ENCODE assay signal across 1 cellular context in the genomic region with DNA sequence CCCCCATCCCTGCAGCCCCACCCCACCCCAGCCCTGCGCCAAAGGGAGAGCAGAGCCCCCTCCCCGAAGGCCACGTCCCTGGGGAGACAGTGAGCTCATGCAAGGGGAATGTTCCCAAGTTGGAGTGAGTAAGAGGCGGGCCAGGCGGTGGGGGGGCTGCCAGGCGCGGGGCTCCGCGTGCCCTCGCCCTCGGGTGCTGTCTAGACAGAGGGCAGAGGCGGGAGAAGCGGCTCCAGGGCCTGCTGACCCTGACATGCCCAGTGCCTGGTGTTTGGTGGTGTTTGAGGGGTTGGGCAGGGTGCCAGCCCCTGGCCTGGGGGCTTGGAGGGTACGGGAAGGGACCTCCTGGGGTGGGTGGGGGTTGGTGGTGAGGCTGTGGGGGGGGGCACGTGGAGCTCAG.
TF ChIP-seq lines count a peak whose summit lies in the region.

No MANE protein-coding gene starts in this region.

TF ChIP-seq in HEK293, 187 proteins besides CTCF, POLR2A, EP300 and RAD21 (continued from another document):
- TF ChIP-seq ZNF114 (tag by site-specific recombination; IDR thresholded peaks at IDR 0.05) (no peak), ZNF792 (tag by site-specific recombination; IDR thresholded peaks at IDR 0.05) (no peak), KLF10 (tag by site-specific recombination; IDR thresholded peaks at IDR 0.05) (no peak), ZNF677 (tag by site-specific recombination; IDR thresholded peaks at IDR 0.05) (no peak), ZNF654 (tag by site-specific recombination; IDR thresholded peaks at IDR 0.05; ENCODE audit: low read depth) (no peak), ZNF621 (tag by site-specific recombination; IDR thresholded peaks at IDR 0.05) (no peak), GLIS2 (tag by site-specific recombination; IDR thresholded peaks at IDR 0.05) (0 out of 2 replicates have a peak, but pooled peaks have one; percentile 13), ZNF24 (tag by site-specific recombination; IDR thresholded peaks at IDR 0.05) (no peak), ZNF843 (tag by site-specific recombination; IDR thresholded peaks at IDR 0.05) (no peak)
- TF ChIP-seq, protein P1, sequence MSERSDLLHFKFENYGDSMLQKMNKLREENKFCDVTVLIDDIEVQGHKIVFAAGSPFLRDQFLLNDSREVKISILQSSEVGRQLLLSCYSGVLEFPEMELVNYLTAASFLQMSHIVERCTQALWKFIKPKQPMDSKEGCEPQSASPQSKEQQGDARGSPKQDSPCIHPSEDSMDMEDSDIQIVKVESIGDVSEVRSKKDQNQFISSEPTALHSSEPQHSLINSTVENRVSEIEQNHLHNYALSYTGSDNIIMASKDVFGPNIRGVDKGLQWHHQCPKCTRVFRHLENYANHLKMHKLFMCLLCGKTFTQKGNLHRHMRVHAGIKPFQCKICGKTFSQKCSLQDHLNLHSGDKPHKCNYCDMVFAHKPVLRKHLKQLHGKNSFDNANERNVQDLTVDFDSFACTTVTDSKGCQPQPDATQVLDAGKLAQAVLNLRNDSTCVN (tag by site-specific recombination; optimal IDR thresholded peaks at IDR 0.05): peak; percentile 49
- TF ChIP-seq, protein P2, sequence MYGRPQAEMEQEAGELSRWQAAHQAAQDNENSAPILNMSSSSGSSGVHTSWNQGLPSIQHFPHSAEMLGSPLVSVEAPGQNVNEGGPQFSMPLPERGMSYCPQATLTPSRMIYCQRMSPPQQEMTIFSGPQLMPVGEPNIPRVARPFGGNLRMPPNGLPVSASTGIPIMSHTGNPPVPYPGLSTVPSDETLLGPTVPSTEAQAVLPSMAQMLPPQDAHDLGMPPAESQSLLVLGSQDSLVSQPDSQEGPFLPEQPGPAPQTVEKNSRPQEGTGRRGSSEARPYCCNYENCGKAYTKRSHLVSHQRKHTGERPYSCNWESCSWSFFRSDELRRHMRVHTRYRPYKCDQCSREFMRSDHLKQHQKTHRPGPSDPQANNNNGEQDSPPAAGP (tag by site-specific recombination; IDR thresholded peaks at IDR 0.05): peak; percentile 45; the same call in 1 of the 2 replicates
- TF ChIP-seq, protein P3, sequence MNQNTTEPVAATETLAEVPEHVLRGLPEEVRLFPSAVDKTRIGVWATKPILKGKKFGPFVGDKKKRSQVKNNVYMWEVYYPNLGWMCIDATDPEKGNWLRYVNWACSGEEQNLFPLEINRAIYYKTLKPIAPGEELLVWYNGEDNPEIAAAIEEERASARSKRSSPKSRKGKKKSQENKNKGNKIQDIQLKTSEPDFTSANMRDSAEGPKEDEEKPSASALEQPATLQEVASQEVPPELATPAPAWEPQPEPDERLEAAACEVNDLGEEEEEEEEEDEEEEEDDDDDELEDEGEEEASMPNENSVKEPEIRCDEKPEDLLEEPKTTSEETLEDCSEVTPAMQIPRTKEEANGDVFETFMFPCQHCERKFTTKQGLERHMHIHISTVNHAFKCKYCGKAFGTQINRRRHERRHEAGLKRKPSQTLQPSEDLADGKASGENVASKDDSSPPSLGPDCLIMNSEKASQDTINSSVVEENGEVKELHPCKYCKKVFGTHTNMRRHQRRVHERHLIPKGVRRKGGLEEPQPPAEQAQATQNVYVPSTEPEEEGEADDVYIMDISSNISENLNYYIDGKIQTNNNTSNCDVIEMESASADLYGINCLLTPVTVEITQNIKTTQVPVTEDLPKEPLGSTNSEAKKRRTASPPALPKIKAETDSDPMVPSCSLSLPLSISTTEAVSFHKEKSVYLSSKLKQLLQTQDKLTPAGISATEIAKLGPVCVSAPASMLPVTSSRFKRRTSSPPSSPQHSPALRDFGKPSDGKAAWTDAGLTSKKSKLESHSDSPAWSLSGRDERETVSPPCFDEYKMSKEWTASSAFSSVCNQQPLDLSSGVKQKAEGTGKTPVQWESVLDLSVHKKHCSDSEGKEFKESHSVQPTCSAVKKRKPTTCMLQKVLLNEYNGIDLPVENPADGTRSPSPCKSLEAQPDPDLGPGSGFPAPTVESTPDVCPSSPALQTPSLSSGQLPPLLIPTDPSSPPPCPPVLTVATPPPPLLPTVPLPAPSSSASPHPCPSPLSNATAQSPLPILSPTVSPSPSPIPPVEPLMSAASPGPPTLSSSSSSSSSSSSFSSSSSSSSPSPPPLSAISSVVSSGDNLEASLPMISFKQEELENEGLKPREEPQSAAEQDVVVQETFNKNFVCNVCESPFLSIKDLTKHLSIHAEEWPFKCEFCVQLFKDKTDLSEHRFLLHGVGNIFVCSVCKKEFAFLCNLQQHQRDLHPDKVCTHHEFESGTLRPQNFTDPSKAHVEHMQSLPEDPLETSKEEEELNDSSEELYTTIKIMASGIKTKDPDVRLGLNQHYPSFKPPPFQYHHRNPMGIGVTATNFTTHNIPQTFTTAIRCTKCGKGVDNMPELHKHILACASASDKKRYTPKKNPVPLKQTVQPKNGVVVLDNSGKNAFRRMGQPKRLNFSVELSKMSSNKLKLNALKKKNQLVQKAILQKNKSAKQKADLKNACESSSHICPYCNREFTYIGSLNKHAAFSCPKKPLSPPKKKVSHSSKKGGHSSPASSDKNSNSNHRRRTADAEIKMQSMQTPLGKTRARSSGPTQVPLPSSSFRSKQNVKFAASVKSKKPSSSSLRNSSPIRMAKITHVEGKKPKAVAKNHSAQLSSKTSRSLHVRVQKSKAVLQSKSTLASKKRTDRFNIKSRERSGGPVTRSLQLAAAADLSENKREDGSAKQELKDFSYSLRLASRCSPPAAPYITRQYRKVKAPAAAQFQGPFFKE (tag by site-specific recombination; IDR thresholded peaks at IDR 0.05; ENCODE audit: borderline replicate concordance): no peak
- TF ChIP-seq, protein P4, sequence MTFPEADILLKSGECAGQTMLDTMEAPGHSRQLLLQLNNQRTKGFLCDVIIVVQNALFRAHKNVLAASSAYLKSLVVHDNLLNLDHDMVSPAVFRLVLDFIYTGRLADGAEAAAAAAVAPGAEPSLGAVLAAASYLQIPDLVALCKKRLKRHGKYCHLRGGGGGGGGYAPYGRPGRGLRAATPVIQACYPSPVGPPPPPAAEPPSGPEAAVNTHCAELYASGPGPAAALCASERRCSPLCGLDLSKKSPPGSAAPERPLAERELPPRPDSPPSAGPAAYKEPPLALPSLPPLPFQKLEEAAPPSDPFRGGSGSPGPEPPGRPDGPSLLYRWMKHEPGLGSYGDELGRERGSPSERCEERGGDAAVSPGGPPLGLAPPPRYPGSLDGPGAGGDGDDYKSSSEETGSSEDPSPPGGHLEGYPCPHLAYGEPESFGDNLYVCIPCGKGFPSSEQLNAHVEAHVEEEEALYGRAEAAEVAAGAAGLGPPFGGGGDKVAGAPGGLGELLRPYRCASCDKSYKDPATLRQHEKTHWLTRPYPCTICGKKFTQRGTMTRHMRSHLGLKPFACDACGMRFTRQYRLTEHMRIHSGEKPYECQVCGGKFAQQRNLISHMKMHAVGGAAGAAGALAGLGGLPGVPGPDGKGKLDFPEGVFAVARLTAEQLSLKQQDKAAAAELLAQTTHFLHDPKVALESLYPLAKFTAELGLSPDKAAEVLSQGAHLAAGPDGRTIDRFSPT (tag by site-specific recombination; IDR thresholded peaks at IDR 0.05): peak; percentile 97
- TF ChIP-seq, protein P5, sequence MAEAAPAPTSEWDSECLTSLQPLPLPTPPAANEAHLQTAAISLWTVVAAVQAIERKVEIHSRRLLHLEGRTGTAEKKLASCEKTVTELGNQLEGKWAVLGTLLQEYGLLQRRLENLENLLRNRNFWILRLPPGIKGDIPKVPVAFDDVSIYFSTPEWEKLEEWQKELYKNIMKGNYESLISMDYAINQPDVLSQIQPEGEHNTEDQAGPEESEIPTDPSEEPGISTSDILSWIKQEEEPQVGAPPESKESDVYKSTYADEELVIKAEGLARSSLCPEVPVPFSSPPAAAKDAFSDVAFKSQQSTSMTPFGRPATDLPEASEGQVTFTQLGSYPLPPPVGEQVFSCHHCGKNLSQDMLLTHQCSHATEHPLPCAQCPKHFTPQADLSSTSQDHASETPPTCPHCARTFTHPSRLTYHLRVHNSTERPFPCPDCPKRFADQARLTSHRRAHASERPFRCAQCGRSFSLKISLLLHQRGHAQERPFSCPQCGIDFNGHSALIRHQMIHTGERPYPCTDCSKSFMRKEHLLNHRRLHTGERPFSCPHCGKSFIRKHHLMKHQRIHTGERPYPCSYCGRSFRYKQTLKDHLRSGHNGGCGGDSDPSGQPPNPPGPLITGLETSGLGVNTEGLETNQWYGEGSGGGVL (tag by site-specific recombination; IDR thresholded peaks at IDR 0.05): peak; percentile 56; the same call in 1 of the 2 replicates
TF ChIP-seq in HEK293: peak in this region for 13.
